ENCODE assay signal across 2 cellular contexts in genomic region chr3:122357828-122358617, GRCh38.
TF ChIP-seq lines count a peak whose summit lies in the region.

No MANE protein-coding gene starts in this region.

TF ChIP-seq in IMR-90, 13 proteins besides CTCF, POLR2A, EP300 and RAD21:
- TF ChIP-seq MAFK (IDR thresholded peaks at IDR 0.05; ENCODE audit: low read depth, low read length) (no peak), ELK1 (IDR thresholded peaks at IDR 0.05; ENCODE audit: borderline replicate concordance, low read depth, low read length) (no peak), RFX5 (IDR thresholded peaks at IDR 0.05; ENCODE audit: low read depth, low read length) (no peak), MXI1 (IDR thresholded peaks at IDR 0.05; ENCODE audit: borderline replicate concordance, low read depth, low read length) (no peak), BHLHE40 (IDR thresholded peaks at IDR 0.05; ENCODE audit: low read depth, low read length) (no peak), USF2 (IDR thresholded peaks at IDR 0.05; ENCODE audit: low read depth, low read length) (no peak), RCOR1 (IDR thresholded peaks at IDR 0.05; ENCODE audit: insufficient replicate concordance, low read length) (no peak), CEBPB (IDR thresholded peaks at IDR 0.05; ENCODE audit: low read depth, low read length) (no peak), MAZ (IDR thresholded peaks at IDR 0.05; ENCODE audit: borderline replicate concordance, low read depth, low read length) (no peak), CHD1 (IDR thresholded peaks at IDR 0.05; ENCODE audit: low read depth, low read length) (no peak), SMC3 (IDR thresholded peaks at IDR 0.05; ENCODE audit: low read depth, low read length) (no peak), FOS (IDR thresholded peaks at IDR 0.05; ENCODE audit: low read depth, low read length) (no peak), NFE2L2 (IDR thresholded peaks at IDR 0.05; ENCODE audit: low read depth, low read length) (no peak)

TF ChIP-seq in GM12878, 131 proteins besides CTCF, POLR2A, EP300 and RAD21:
- TF ChIP-seq ATF3 (IDR thresholded peaks at IDR 0.05; ENCODE audit: borderline replicate concordance, extremely low read depth, low read depth, low read length) (no peak), MLLT1 (IDR thresholded peaks at IDR 0.05) (no peak), BCL3 (IDR thresholded peaks at IDR 0.05; ENCODE audit: borderline replicate concordance, insufficient read depth, low read depth, low read length, poor library complexity, severe bottlenecking) (no peak), TCF12 (IDR thresholded peaks at IDR 0.05; ENCODE audit: low read depth, low read length) (no peak), BCL11A (IDR thresholded peaks at IDR 0.05; ENCODE audit: low read depth, low read length) (peak; percentile 28; the same call in 1 of the 2 replicates), IKZF2 (IDR thresholded peaks at IDR 0.05) (no peak), RUNX3 (IDR thresholded peaks at IDR 0.05; ENCODE audit: low read length) (peak; percentile 60; the same call in 1 of the 2 replicates), BHLHE40 (IDR thresholded peaks at IDR 0.05; ENCODE audit: borderline replicate concordance in 1 of 2, low read depth in 2 of 2, low read length in 1 of 2) (no peak), PAX8 (IDR thresholded peaks at IDR 0.05) (no peak)
